In genomic region chr19:18683955-18684641, GRCh38 we compare ENCODE assay signal across 8 cellular contexts. TPM values are rescaled to one million over a fixed set of nuclear protein-coding genes. Genes with fewer than 3 reads are reported as not detected.
DNase-seq lines count a peak whose midpoint lies in the region; ATAC-seq and TF ChIP-seq lines count a peak whose summit lies in the region.

No MANE protein-coding gene starts in this region.

- H3K9me3 ChIP-seq in endocrine pancreas (ENCODE audit: control insufficient read depth, low read length), result no peaks in the 10 kb centered on the region
- H3K9me3 ChIP-seq in ovary, result no peaks in the 10 kb centered on the region

- TF ChIP-seq CTCF in NB4 (IDR thresholded peaks at IDR 0.05; ENCODE audit: low read depth, low read length) (no peak), ovary (IDR thresholded peaks at IDR 0.05) (no peak)

- peak overlapping the region; percentile 86 for H3K4me3 Mint-ChIP-seq in activated T-cell treated with anti-CD3 and anti-CD28 coated beads, Interleukin-2, amount 50 U/mL, for 24 hours

- intact Hi-C loops in ovary (cut with DNase I), result loop anchor here in 1 of 4 donors (5.0 kb wide), 1 partner anchor 87 kb away; no protein-coding TSS in a partner anchor

- peak overlapping the region; percentile 50 for H3K9ac ChIP-seq in endocrine pancreas (ENCODE audit: control insufficient read depth, insufficient read depth, low read length)

- H3K4me3 ChIP-seq in NB4 (ENCODE audit: low read depth, low read length) (peak overlapping the region; percentile 76), endocrine pancreas (ENCODE audit: control insufficient read depth, insufficient read depth, low read length) (peak overlapping the region; percentile 30), ovary (peak overlapping the region; percentile 52)

- H3K4me1 ChIP-seq in endocrine pancreas (ENCODE audit: control insufficient read depth, insufficient read depth, low read length) (no peaks in the 10 kb centered on the region), ovary (ENCODE audit: insufficient read depth) (peaks cover 4% of the 10 kb centered on the region)

- peak overlapping the region in 1 of 2 donors; percentile 20 for H3K27ac ChIP-seq in ovary

- H3K27me3 ChIP-seq in endocrine pancreas (ENCODE audit: control insufficient read depth, insufficient read depth, low read length) (no peaks in the 10 kb centered on the region), ovary (no peaks in the 10 kb centered on the region)

- H3K4me1 Mint-ChIP-seq in activated T-cell treated with anti-CD3 and anti-CD28 coated beads, Interleukin-2, amount 50 U/mL, for 24 hours (ENCODE audit: low read depth), result peaks cover 27% of the 10 kb centered on the region

- no peak for ATAC-seq in HG02759 (IDR thresholded peaks at IDR 0.05; ENCODE audit: unreplicated experiment)

- H3K9me3 Mint-ChIP-seq in activated T-cell treated with anti-CD3 and anti-CD28 coated beads, Interleukin-2, amount 50 U/mL, for 24 hours, result no peaks in the 10 kb centered on the region

- H3K36me3 ChIP-seq in endocrine pancreas (ENCODE audit: control insufficient read depth, insufficient read depth, low read length) (no peaks in the 10 kb centered on the region), ovary (no peaks in the 10 kb centered on the region)

- TF ChIP-seq POLR2A in NB4 (IDR thresholded peaks at IDR 0.05; ENCODE audit: extremely low read depth, insufficient read length), result no peak
- TF ChIP-seq POLR2A in ovary (IDR thresholded peaks at IDR 0.05), result no peak

- no peak for DNase-seq in activated T-cell treated with anti-CD3 and anti-CD28 coated beads, Interleukin-2, amount 50 U/mL, for 24 hours
- DNase-seq in activated T-cell treated with anti-CD3 and anti-CD28 coated beads for 4 hours (no peak), NB4 (ENCODE audit: low read depth) (no peak), ovary (peak in 1 of 5 donors; percentile 47), NCI-H187 treated with DMSO at 0.1 percent for 48 hours (lab: John Stamatoyannopoulos, UW) (no peak), GOT3 (lab: John Stamatoyannopoulos, UW) (no peak)

- 14 to 20% (median 15%) methylated on average over 15 to 16 of the region's 16 CpGs for WGBS in ovary, 3 donors

- peak overlapping the region; percentile 61 for H3K27ac Mint-ChIP-seq in activated T-cell treated with anti-CD3 and anti-CD28 coated beads, Interleukin-2, amount 50 U/mL, for 24 hours

- no peaks in the 10 kb centered on the region for H3K27me3 Mint-ChIP-seq in activated T-cell treated with anti-CD3 and anti-CD28 coated beads, Interleukin-2, amount 50 U/mL, for 24 hours

- peaks cover 2% of the 10 kb centered on the region for H3K36me3 Mint-ChIP-seq in activated T-cell treated with anti-CD3 and anti-CD28 coated beads, Interleukin-2, amount 50 U/mL, for 24 hours (ENCODE audit: low read depth)

- no peak for TF ChIP-seq EP300 in ovary (IDR thresholded peaks at IDR 0.05)

RNA-seq across cellular contexts. Expression of gene CRTC1, which starts 0.6 kb away (rescaled TPM):
- total RNA-seq in ovary, result 10 to 100 TPM in 5 of 7 donors, 1 to 10 TPM in 2; 2.4 to 19.5 (median 14.6) TPM
- polyA plus RNA-seq in ovary, result 1 to 10 TPM; 2.3 to 8.4 TPM

RNA-seq across cellular contexts. Expression of gene KLHL26, which starts 47.3 kb away (rescaled TPM):
- total RNA-seq in ovary, result 10 to 100 TPM in 5 of 7 donors, 1 to 10 TPM in 2; 4.6 to 24.0 (median 15.7) TPM
- polyA plus RNA-seq in ovary, result 1 to 10 TPM; 1.6 to 5.7 TPM
